Comparison of ENCODE assay signal across 9 cellular contexts in genomic region chr12:130026608-130027176, GRCh38.
DNase-seq lines count a peak whose midpoint lies in the region; ATAC-seq, FAIRE-seq and TF ChIP-seq lines count a peak whose summit lies in the region.
"Had no signal": no experiment of that assay in that cellular context is flagged by ENCODE, and none has a peak within 500 bp of the region (broad histone marks: within the 10 kb centered on the region; RNA-seq: fewer than 3 reads in every experiment).

No MANE protein-coding gene starts in this region.

- H3K4me3 ChIP-seq in BJ (ENCODE audit: low read depth, low read length) (no peak overlapping the region), OCI-LY1 (ENCODE audit: low read depth, low read length, poor library complexity, severe bottlenecking) (no peak overlapping the region), bronchial epithelial cell (ENCODE audit: low read depth, low read length) (no peak overlapping the region), pancreas (no peak overlapping the region)

- FAIRE-seq in GM19239 (lab: Jason Lieb, UNC) (no peak), bronchial epithelial cell (lab: Jason Lieb, UNC) (no peak), pancreas (lab: Jason Lieb, UNC) (no peak)

- no peak overlapping the region for H3K4me2 ChIP-seq in OCI-LY1 (ENCODE audit: low read length)

- H3F3A ChIP-seq in OCI-LY1 (ENCODE audit: insufficient read depth, low read length) = no peaks in the 10 kb centered on the region

- no peaks in the 10 kb centered on the region for H3K9me2 ChIP-seq in OCI-LY1 (ENCODE audit: low read depth, low read length)

- H3K36me3 ChIP-seq in BJ (ENCODE audit: control insufficient read depth, insufficient read depth, low read length) (no peaks in the 10 kb centered on the region), OCI-LY1 (ENCODE audit: insufficient read depth, low read length) (no peaks in the 10 kb centered on the region), bronchial epithelial cell (ENCODE audit: control insufficient read depth, insufficient read depth, low read length) (no peaks in the 10 kb centered on the region), pancreas (no peaks in the 10 kb centered on the region)

- WGBS in pancreas, 2 donors = 53 to 56% methylated on average over 15 of the region's 15 CpGs

- no peaks in the 10 kb centered on the region for H4K20me1 ChIP-seq in OCI-LY1 (ENCODE audit: insufficient read depth, low read length)

- H3K27ac ChIP-seq in OCI-LY1 (ENCODE audit: low read depth, low read length, poor library complexity, severe bottlenecking) (no peak overlapping the region), pancreas (no peak overlapping the region)
- H3K27ac ChIP-seq: epithelial cell of prostate had no signal

- no peaks in the 10 kb centered on the region for H3K79me2 ChIP-seq in OCI-LY1 (ENCODE audit: insufficient read depth, low read length)

- ATAC-seq in pancreas = peak in 2 of 4 donors; percentile 48 to 56
- ATAC-seq in GM19467 (IDR thresholded peaks at IDR 0.05; ENCODE audit: unreplicated experiment) = no peak
- ATAC-seq in GM19351 (IDR thresholded peaks at IDR 0.05; ENCODE audit: unreplicated experiment) = no peak

- intact Hi-C loops in pancreas (cut with DNase I) = no loop called here

- DNase-seq in BJ (ENCODE audit: low read depth) (no peak), GM19239 (ENCODE audit: insufficient read length, low spot score) (peak; percentile 36), bronchial epithelial cell (ENCODE audit: low read depth) (peak; percentile 41), pancreas (peak in 3 of 6 donors; percentile 32 to 69 (median 46)), GM19238 (ENCODE audit: insufficient read length, low spot score) (no peak)

- H3K4me1 ChIP-seq in OCI-LY1 (ENCODE audit: insufficient read depth, low read length, severe bottlenecking) (no peaks in the 10 kb centered on the region), pancreas (no peaks in the 10 kb centered on the region)

- H3K9me3 ChIP-seq in OCI-LY1 (ENCODE audit: low read length) = no peaks in the 10 kb centered on the region
- no peaks in the 10 kb centered on the region for H3K9me3 ChIP-seq in pancreas

- H2AFZ ChIP-seq in OCI-LY1 (ENCODE audit: low read length) = no peak overlapping the region

- H3K27me3 ChIP-seq in BJ (ENCODE audit: control insufficient read depth, insufficient read depth, low read length) (no peaks in the 10 kb centered on the region), OCI-LY1 (ENCODE audit: insufficient read depth, low read length) (peaks cover 4% of the 10 kb centered on the region; the same call in 1 of the 2 replicates), bronchial epithelial cell (ENCODE audit: control insufficient read depth, insufficient read depth, low read length) (no peaks in the 10 kb centered on the region), pancreas (peaks cover 0 to 6% (median 0%) of the 10 kb centered on the region in 4 donors)

- CTCF ChIA-PET in BJ (lab: Yijun Ruan, JAX) = interaction anchor here (0.6 kb wide), 1 partner anchor 363 kb away, joined by 4 read pairs; no protein-coding TSS in a partner anchor

- POLR2A ChIA-PET in BJ (lab: Charles Lee) = no interaction called here

- TF ChIP-seq CTCF in BJ (IDR thresholded peaks at IDR 0.05; ENCODE audit: insufficient read depth, low read depth, low read length) = peak; percentile 35
- TF ChIP-seq CTCF in OCI-LY1 (IDR thresholded peaks at IDR 0.05; ENCODE audit: low read length) = peak; percentile 82
- peak; percentile 61 for TF ChIP-seq CTCF in bronchial epithelial cell (IDR thresholded peaks at IDR 0.05; ENCODE audit: insufficient read depth, low read length, severe bottlenecking)
- TF ChIP-seq CTCF in pancreas (IDR thresholded peaks at IDR 0.05) = peak; percentile 42 to 72 (median 61)

- H3K9ac ChIP-seq in OCI-LY1 (ENCODE audit: low read length) = no peak overlapping the region

Comparison
In these comparisons a context has a peak if more than half of its experiments do, and no peak if none do; other contexts are left out.
1. DNase-seq: peak in GM19239 (single experiment) and bronchial epithelial cell (single experiment); none in BJ (single experiment) and GM19238 (single experiment).
2. Peak in every context shown above with its lines, with median percentiles within 50 percentile points of each other: CTCF ChIP-seq.